In genomic region chr16:21159281-21159951, GRCh38 we compare ENCODE assay signal across 8 cellular contexts. TPM values are rescaled to one million over a fixed set of nuclear protein-coding genes. Genes with fewer than 3 reads are reported as not detected.
DNase-seq lines count a peak whose midpoint lies in the region; ATAC-seq and TF ChIP-seq lines count a peak whose summit lies in the region.

No MANE protein-coding gene starts in this region.

- TF ChIP-seq EP300 in gastroesophageal sphincter (IDR thresholded peaks at IDR 0.05) = no peak

- peak overlapping the region; percentile 56; the same call in 1 of the 2 replicates for H3K27ac ChIP-seq in BLaER1
- peak overlapping the region; percentile 59 to 95 (median 92) for H3K27ac ChIP-seq in gastroesophageal sphincter
- peak overlapping the region; percentile 51 for H3K27ac ChIP-seq in neutrophil

- peak overlapping the region; percentile 87 for H3K4me3 Mint-ChIP-seq in activated T-cell treated with anti-CD3 and anti-CD28 coated beads, Interleukin-2, amount 50 U/mL, for 4 hours

- no peaks in the 10 kb centered on the region for H3K9me3 Mint-ChIP-seq in activated T-cell treated with anti-CD3 and anti-CD28 coated beads, Interleukin-2, amount 50 U/mL, for 4 hours

- no peak for TF ChIP-seq CTCF in gastroesophageal sphincter (IDR thresholded peaks at IDR 0.05)
- no peak for TF ChIP-seq CTCF in neutrophil (IDR thresholded peaks at IDR 0.05)

- peak overlapping the region; percentile 97 for H3K4me2 ChIP-seq in BLaER1

- peak; percentile 58 for DNase-seq in HPDE6-E6E7 (ENCODE audit: extremely low spot score)
- no peak for DNase-seq in activated T-cell treated with anti-CD3 and anti-CD28 coated beads, Interleukin-2, amount 50 U/mL, for 4 hours
- DNase-seq in NCI-H774 (lab: John Stamatoyannopoulos, UW) = no peak
- DNase-seq in SKM-1 (lab: John Stamatoyannopoulos, UW; ENCODE audit: unreplicated experiment) = no peak

- H3K4me1 Mint-ChIP-seq in activated T-cell treated with anti-CD3 and anti-CD28 coated beads, Interleukin-2, amount 50 U/mL, for 4 hours (ENCODE audit: low read depth) = peaks cover 17% of the 10 kb centered on the region

- H3K4me3 ChIP-seq in BLaER1 (peak overlapping the region; percentile 80), gastroesophageal sphincter (peak overlapping the region; percentile 80 to 88), neutrophil (ENCODE audit: low read depth in 1 of 2, low read length in 1 of 2) (peak overlapping the region; percentile 56 to 66)

- H3K27me3 ChIP-seq in BLaER1 = no peaks in the 10 kb centered on the region; the same call in 1 of the 2 replicates
- no peaks in the 10 kb centered on the region for H3K27me3 ChIP-seq in gastroesophageal sphincter
- no peaks in the 10 kb centered on the region for H3K27me3 ChIP-seq in neutrophil

- H3K9me3 ChIP-seq in BLaER1 (no peaks in the 10 kb centered on the region), gastroesophageal sphincter (no peaks in the 10 kb centered on the region), neutrophil (no peaks in the 10 kb centered on the region)

- H4K20me1 ChIP-seq in BLaER1 = no peaks in the 10 kb centered on the region; the same call in 1 of the 2 replicates

- no peak for TF ChIP-seq POLR2A in gastroesophageal sphincter (IDR thresholded peaks at IDR 0.05)

- ATAC-seq in activated T-cell treated with anti-CD3 and anti-CD28 coated beads, Interleukin-2, amount 50 U/mL, for 4 hours = no peak
- no peak for ATAC-seq in gastroesophageal sphincter
- no peak for ATAC-seq in HG03439 (IDR thresholded peaks at IDR 0.05; ENCODE audit: unreplicated experiment)

- H3K36me3 ChIP-seq in BLaER1 = peaks cover 33% of the 10 kb centered on the region
- H3K36me3 ChIP-seq in gastroesophageal sphincter = peaks cover 0 to 13% of the 10 kb centered on the region in 2 donors
- H3K36me3 ChIP-seq in neutrophil = no peaks in the 10 kb centered on the region

- WGBS in gastroesophageal sphincter (ENCODE audit: low coverage in 1 of 2), 2 donors = 0% methylated on average over 1 of the region's 27 CpGs

- H3K36me3 Mint-ChIP-seq in activated T-cell treated with anti-CD3 and anti-CD28 coated beads, Interleukin-2, amount 50 U/mL, for 4 hours (ENCODE audit: insufficient read depth) = peaks cover 7% of the 10 kb centered on the region

- peaks cover 28% of the 10 kb centered on the region for H3K4me1 ChIP-seq in BLaER1
- H3K4me1 ChIP-seq in gastroesophageal sphincter = peaks cover 8 to 72% (median 46%) of the 10 kb centered on the region in 3 donors
- peaks cover 16 to 24% of the 10 kb centered on the region in 2 experiments for H3K4me1 ChIP-seq in neutrophil (ENCODE audit: control insufficient read depth in 1 of 2, insufficient read depth in 1 of 2, low read depth in 1 of 2, low read length in 1 of 2)

- no peaks in the 10 kb centered on the region for H3K27me3 Mint-ChIP-seq in activated T-cell treated with anti-CD3 and anti-CD28 coated beads, Interleukin-2, amount 50 U/mL, for 4 hours (ENCODE audit: low read depth)

- peak overlapping the region; percentile 78 for H3K9ac ChIP-seq in BLaER1

RNA-seq across cellular contexts. Expression of gene LDAF1, which starts 0.9 kb away (rescaled TPM):
- 1 to 10 TPM; 5.1 to 6.6 (median 5.3) TPM for total RNA-seq in activated T-cell treated with anti-CD3 and anti-CD28 coated beads, Interleukin-2, amount 50 U/mL, for 4 hours
- 100 to 1,000 TPM; 126 to 170 (median 143) TPM for total RNA-seq in gastroesophageal sphincter

RNA-seq across cellular contexts. Expression of gene DNAH3, which starts 8.8 kb away (rescaled TPM):
- not detected for total RNA-seq in activated T-cell treated with anti-CD3 and anti-CD28 coated beads, Interleukin-2, amount 50 U/mL, for 4 hours
- total RNA-seq in gastroesophageal sphincter = under 1 TPM in 2 of 4 donors, not detected in 2; 0.13 to 0.15 TPM

RNA-seq across cellular contexts. Expression of gene ZP2, which starts 52.0 kb away (rescaled TPM):
- total RNA-seq in activated T-cell treated with anti-CD3 and anti-CD28 coated beads, Interleukin-2, amount 50 U/mL, for 4 hours = not detected
- total RNA-seq in gastroesophageal sphincter = not detected

Comparison
In these comparisons a context has a peak if more than half of its experiments do, and no peak if none do; other contexts are left out.
1. RNA of gene LDAF1, which starts 0.9 kb away (total RNA-seq): 126 to 170 TPM in gastroesophageal sphincter; 5.1 to 6.6 TPM in activated T-cell treated with anti-CD3 and anti-CD28 coated beads, Interleukin-2, amount 50 U/mL, for 4 hours; every median in the first group is over 10 times any median in the second.
2. Peak in every context shown above with its lines, with median percentiles within 50 percentile points of each other: H3K27ac ChIP-seq and H3K4me3 ChIP-seq.